In genomic region chr9:126516936-126517750, GRCh38 we compare ENCODE assay signal across 8 cellular contexts.
DNase-seq lines count a peak whose midpoint lies in the region; ATAC-seq, FAIRE-seq and TF ChIP-seq lines count a peak whose summit lies in the region.
"Had no signal": no experiment of that assay in that cellular context is flagged by ENCODE, and none has a peak within 500 bp of the region (broad histone marks: within the 10 kb centered on the region; RNA-seq: fewer than 3 reads in every experiment).

No MANE protein-coding gene starts in this region.

- peaks cover 32 to 36% of the 10 kb centered on the region in 2 donors for H3K4me1 Mint-ChIP-seq in natural killer cell

- peaks cover 14% of the 10 kb centered on the region for H3F3A ChIP-seq in MM.1S (ENCODE audit: insufficient read depth, low read length)

- 10 to 12% methylated on average over 28 of the region's 31 CpGs for WGBS in thyroid gland, 2 donors

- H3K27me3 ChIP-seq in MM.1S (replicated peaks; ENCODE audit: insufficient read depth, low read length) = peaks cover 87% of the 10 kb centered on the region
- peaks cover 30% of the 10 kb centered on the region for H3K27me3 ChIP-seq in thyroid gland

- no peak overlapping the region; the same call in 1 of the 2 replicates for H2AFZ ChIP-seq in MM.1S (ENCODE audit: low read length)

- no peak overlapping the region for H3K27ac ChIP-seq in MM.1S (ENCODE audit: low read length)
- H3K27ac ChIP-seq in thyroid gland = no peak overlapping the region

- H3K27me3 Mint-ChIP-seq in natural killer cell (ENCODE audit: low read depth in 2 of 2) = peaks cover 40 to 46% of the 10 kb centered on the region in 2 donors

- no peak for FAIRE-seq in GM12891 (lab: Jason Lieb, UNC)
- FAIRE-seq: colon had no signal

- peaks cover 4% of the 10 kb centered on the region; the same call in 1 of the 2 replicates for H4K20me1 ChIP-seq in MM.1S (ENCODE audit: insufficient read depth, low read length)

- TF ChIP-seq CTCF in MM.1S (IDR thresholded peaks at IDR 0.05; ENCODE audit: low read length) = no peak
- no peak for TF ChIP-seq CTCF in epithelial cell of esophagus (IDR thresholded peaks at IDR 0.05; ENCODE audit: insufficient read depth, low read depth, low read length, missing control alignments)
- no peak for TF ChIP-seq CTCF in natural killer cell (IDR thresholded peaks at IDR 0.05)
- TF ChIP-seq CTCF in thyroid gland (IDR thresholded peaks at IDR 0.05) = no peak

- peak; percentile 61 to 72 (median 67) for ATAC-seq in natural killer cell
- ATAC-seq in GM21786 (IDR thresholded peaks at IDR 0.05; ENCODE audit: unreplicated experiment) = no peak

- H3K36me3 ChIP-seq in MM.1S (replicated peaks; ENCODE audit: insufficient read depth, low read length) (no peaks in the 10 kb centered on the region), thyroid gland (no peaks in the 10 kb centered on the region)

- DNase-seq in GM12891 (ENCODE audit: insufficient read length, low spot score) (peak; percentile 52), MM.1S (peak; percentile 91), UCSD-AML1 (lab: John Stamatoyannopoulos, UW; ENCODE audit: unreplicated experiment) (peak; percentile 31), epithelial cell of esophagus (ENCODE audit: low read depth) (peak; percentile 85), natural killer cell (peak; percentile 40), thyroid gland (peak; percentile 13 to 17)

- no peak for TF ChIP-seq POLR2A in GM12891 (IDR thresholded peaks at IDR 0.05; ENCODE audit: low read depth, low read length)
- TF ChIP-seq POLR2A in thyroid gland (IDR thresholded peaks at IDR 0.05) = no peak

- H3K79me2 ChIP-seq in MM.1S (ENCODE audit: low read length) = no peaks in the 10 kb centered on the region

- H3K36me3 Mint-ChIP-seq in natural killer cell = no peaks in the 10 kb centered on the region

- no peaks in the 10 kb centered on the region for H3K9me2 ChIP-seq in MM.1S (replicated peaks; ENCODE audit: insufficient read depth, low read length)

- H3K4me3 Mint-ChIP-seq in natural killer cell = peak overlapping the region; percentile 94

- no peaks in the 10 kb centered on the region for H3K9me3 ChIP-seq in MM.1S (replicated peaks; ENCODE audit: insufficient read depth, low read length)
- H3K9me3 ChIP-seq in thyroid gland = no peaks in the 10 kb centered on the region

- peak overlapping the region; percentile 91 for H3K4me2 ChIP-seq in MM.1S (ENCODE audit: low read depth, low read length)

- no peaks in the 10 kb centered on the region for H3K9me3 Mint-ChIP-seq in natural killer cell

- H3K4me1 ChIP-seq in MM.1S (ENCODE audit: low read length) (peaks cover 14% of the 10 kb centered on the region), thyroid gland (peaks cover 7 to 24% of the 10 kb centered on the region in 2 donors)

- H3K4me3 ChIP-seq in MM.1S (ENCODE audit: low read length) (peak overlapping the region; percentile 44), epithelial cell of esophagus (ENCODE audit: low read length) (peak overlapping the region; percentile 2), thyroid gland (replicated peaks in 1 of 3) (peak overlapping the region in 1 of 3 donors; percentile 13)

- intact Hi-C loops in natural killer cell (cut with micrococcal nuclease) = no loop called here
- intact Hi-C loops in thyroid gland (cut with DNase I) = no loop called here

- peak overlapping the region; percentile 73 to 85 for H3K27ac Mint-ChIP-seq in natural killer cell

- no peak overlapping the region for H3K9ac ChIP-seq in MM.1S (ENCODE audit: low read length)

TF ChIP-seq in GM12891, 5 proteins besides CTCF, POLR2A, EP300 and RAD21:
- TF ChIP-seq POLR2AphosphoS5 (IDR thresholded peaks at IDR 0.05; ENCODE audit: low read depth, low read length) (no peak), SPI1 (IDR thresholded peaks at IDR 0.05; ENCODE audit: low read depth, low read length) (peak; percentile 78), TAF1 (IDR thresholded peaks at IDR 0.05; ENCODE audit: low read depth, low read length) (no peak)

Comparison
In these comparisons a context has a peak if more than half of its experiments do, and no peak if none do; other contexts are left out.
1. DNase-seq: peak in every context shown above with its lines; median percentile 91 in MM.1S; 85 in epithelial cell of esophagus; 52 in GM12891; 40 in natural killer cell; 31 in UCSD-AML1; 15 in thyroid gland.